1 cellular context compared by ENCODE assay signal in the genomic region with DNA sequence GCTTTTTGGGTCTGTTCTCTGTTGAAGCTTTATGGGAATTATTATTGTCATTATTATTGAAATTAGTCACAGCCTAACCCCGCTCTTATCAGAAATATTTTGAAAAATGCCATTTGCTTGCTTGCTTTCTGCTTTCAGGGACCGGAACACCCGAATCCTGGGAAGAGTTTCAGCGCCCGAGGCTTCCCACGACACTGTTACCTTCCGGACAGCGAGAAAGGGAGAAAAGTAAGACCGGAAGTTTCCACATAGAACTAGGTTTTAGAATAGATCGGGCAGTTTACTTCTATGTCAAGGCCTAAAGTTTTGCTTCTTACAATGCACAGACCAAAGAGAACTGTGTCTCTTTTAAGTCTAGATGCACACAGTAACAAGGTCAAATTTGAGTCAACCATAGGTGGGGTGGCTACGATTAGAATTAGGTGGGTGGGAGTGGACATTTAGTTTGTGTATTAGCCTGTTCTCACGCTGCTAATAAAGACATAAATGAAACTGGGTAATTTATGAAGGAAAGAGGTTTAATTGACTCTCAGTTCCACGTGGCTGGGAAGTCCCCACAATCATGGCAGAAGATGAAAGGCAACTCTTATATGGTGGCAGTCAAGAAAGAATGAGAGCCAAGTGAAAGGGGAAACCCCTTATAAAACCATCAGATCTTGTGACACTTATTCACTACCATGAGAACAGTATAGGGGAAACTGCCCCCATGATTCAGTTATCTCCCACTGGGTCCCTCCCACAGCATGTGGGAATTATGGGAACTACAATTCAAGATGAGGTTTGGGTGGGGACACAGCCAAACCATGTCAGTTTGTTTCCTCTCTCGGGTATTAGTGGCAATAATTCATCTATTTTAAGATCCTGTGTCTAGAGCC.
TF ChIP-seq lines count a peak whose summit lies in the region.

No MANE protein-coding gene starts in this region.

TF ChIP-seq in GM12878, 131 proteins besides CTCF, POLR2A, EP300 and RAD21 (continued from another document):
- TF ChIP-seq, protein P1, sequence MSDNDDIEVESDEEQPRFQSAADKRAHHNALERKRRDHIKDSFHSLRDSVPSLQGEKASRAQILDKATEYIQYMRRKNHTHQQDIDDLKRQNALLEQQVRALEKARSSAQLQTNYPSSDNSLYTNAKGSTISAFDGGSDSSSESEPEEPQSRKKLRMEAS (IDR thresholded peaks at IDR 0.05; ENCODE audit: low read depth, low read length) = peak; percentile 54
- TF ChIP-seq RBBP5 (conservative IDR thresholded peaks at IDR 0.05) (no peak), TBL1XR1 (IDR thresholded peaks at IDR 0.05; ENCODE audit: low read depth, low read length) (0 out of 2 replicates have a peak, but pooled peaks have one; percentile 28), MEF2A (IDR thresholded peaks at IDR 0.05; ENCODE audit: insufficient read depth, low read depth, low read length) (peak; percentile 73; the same call in 1 of the 2 replicates), CBX5 (IDR thresholded peaks at IDR 0.05; ENCODE audit: low read depth) (no peak; the same call in 1 of the 2 replicates), TCF12 (IDR thresholded peaks at IDR 0.05; ENCODE audit: low read depth, low read length) (0 out of 2 replicates have a peak, but pooled peaks have one; percentile 36), KLF5 (IDR thresholded peaks at IDR 0.05; ENCODE audit: partially characterized antibody) (no peak), SRF (IDR thresholded peaks at IDR 0.05; ENCODE audit: low read depth in 2 of 2, low read length in 2 of 2) (0 out of 4 replicates have a peak, but pooled peaks of 1 of the 2 experiments have one; percentile 7), ASH2L (IDR thresholded peaks at IDR 0.05; ENCODE audit: borderline replicate concordance, low read depth) (no peak), FOS (IDR thresholded peaks at IDR 0.05; ENCODE audit: borderline replicate concordance, extremely low read depth, insufficient read length) (no peak), RUNX3 (IDR thresholded peaks at IDR 0.05; ENCODE audit: low read length) (peak; percentile 79), RAD51 (IDR thresholded peaks at IDR 0.05) (peak; percentile 85), NBN (IDR thresholded peaks at IDR 0.05) (peak; percentile 89), ATF7 (IDR thresholded peaks at IDR 0.05; ENCODE audit: low read depth) (peak; percentile 84), LARP7 (IDR thresholded peaks at IDR 0.05) (no peak), STAT1 (conservative IDR thresholded peaks at IDR 0.05) (no peak), ZNF217 (IDR thresholded peaks at IDR 0.05) (no peak), PAX5 (IDR thresholded peaks at IDR 0.05; ENCODE audit: borderline replicate concordance, low read depth, low read length) (no peak), TAF1 (IDR thresholded peaks at IDR 0.05; ENCODE audit: borderline replicate concordance, low read depth, low read length) (no peak), NFYA (IDR thresholded peaks at IDR 0.05; ENCODE audit: borderline replicate concordance, low read depth, low read length) (no peak), MYB (IDR thresholded peaks at IDR 0.05; ENCODE audit: borderline replicate concordance, low read depth, low read length) (0 out of 2 replicates have a peak, but pooled peaks have one; percentile 44), IRF4 (IDR thresholded peaks at IDR 0.05; ENCODE audit: low read depth, low read length) (0 out of 2 replicates have a peak, but pooled peaks have one; percentile 29), CEBPB (IDR thresholded peaks at IDR 0.05; ENCODE audit: borderline replicate concordance in 1 of 2, low read depth in 2 of 2, low read length in 2 of 2) (peak in 1 of 2 experiments; percentile 56; a peak in 1 of 4 replicates), CHD4 (IDR thresholded peaks at IDR 0.05) (no peak), IKZF2 (IDR thresholded peaks at IDR 0.05) (peak; percentile 85 to 90), STAT3 (IDR thresholded peaks at IDR 0.05; ENCODE audit: low read depth, low read length) (no peak), DPF2 (IDR thresholded peaks at IDR 0.05) (peak; percentile 76; the same call in 1 of the 2 replicates), ZZZ3 (IDR thresholded peaks at IDR 0.05; ENCODE audit: control insufficient read depth, insufficient read length, low read depth) (no peak), TCF3 (IDR thresholded peaks at IDR 0.05; ENCODE audit: borderline replicate concordance, insufficient read depth, low read depth, low read length) (no peak), NFIC (IDR thresholded peaks at IDR 0.05; ENCODE audit: low read depth, low read length) (peak; percentile 90), GATAD2B (conservative IDR thresholded peaks at IDR 0.05; ENCODE audit: low read depth) (peak; percentile 100)
- TF ChIP-seq, protein P2, sequence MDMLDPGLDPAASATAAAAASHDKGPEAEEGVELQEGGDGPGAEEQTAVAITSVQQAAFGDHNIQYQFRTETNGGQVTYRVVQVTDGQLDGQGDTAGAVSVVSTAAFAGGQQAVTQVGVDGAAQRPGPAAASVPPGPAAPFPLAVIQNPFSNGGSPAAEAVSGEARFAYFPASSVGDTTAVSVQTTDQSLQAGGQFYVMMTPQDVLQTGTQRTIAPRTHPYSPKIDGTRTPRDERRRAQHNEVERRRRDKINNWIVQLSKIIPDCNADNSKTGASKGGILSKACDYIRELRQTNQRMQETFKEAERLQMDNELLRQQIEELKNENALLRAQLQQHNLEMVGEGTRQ (IDR thresholded peaks at IDR 0.05; ENCODE audit: borderline replicate concordance, low read depth, low read length) = no peak; the same call in 1 of the 2 replicates
- TF ChIP-seq, protein P3, sequence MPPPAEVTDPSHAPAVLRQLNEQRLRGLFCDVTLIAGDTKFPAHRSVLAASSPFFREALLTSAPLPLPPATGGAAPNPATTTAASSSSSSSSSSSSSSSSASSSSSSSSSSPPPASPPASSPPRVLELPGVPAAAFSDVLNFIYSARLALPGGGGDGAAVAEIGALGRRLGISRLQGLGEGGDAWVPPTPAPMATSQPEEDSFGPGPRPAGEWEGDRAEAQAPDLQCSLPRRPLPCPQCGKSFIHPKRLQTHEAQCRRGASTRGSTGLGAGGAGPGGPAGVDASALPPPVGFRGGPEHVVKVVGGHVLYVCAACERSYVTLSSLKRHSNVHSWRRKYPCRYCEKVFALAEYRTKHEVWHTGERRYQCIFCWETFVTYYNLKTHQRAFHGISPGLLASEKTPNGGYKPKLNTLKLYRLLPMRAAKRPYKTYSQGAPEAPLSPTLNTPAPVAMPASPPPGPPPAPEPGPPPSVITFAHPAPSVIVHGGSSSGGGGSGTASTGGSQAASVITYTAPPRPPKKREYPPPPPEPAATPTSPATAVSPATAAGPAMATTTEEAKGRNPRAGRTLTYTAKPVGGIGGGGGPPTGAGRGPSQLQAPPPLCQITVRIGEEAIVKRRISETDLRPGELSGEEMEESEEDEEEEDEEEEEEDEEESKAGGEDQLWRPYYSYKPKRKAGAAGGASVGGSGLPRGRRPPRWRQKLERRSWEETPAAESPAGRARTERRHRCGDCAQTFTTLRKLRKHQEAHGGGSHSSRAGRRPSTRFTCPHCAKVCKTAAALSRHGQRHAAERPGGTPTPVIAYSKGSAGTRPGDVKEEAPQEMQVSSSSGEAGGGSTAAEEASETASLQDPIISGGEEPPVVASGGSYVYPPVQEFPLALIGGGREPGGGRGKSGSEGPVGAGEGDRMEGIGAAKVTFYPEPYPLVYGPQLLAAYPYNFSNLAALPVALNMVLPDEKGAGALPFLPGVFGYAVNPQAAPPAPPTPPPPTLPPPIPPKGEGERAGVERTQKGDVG (CRISPR knock-in tag; IDR thresholded peaks at IDR 0.05) = no peak
- TF ChIP-seq, protein P4, sequence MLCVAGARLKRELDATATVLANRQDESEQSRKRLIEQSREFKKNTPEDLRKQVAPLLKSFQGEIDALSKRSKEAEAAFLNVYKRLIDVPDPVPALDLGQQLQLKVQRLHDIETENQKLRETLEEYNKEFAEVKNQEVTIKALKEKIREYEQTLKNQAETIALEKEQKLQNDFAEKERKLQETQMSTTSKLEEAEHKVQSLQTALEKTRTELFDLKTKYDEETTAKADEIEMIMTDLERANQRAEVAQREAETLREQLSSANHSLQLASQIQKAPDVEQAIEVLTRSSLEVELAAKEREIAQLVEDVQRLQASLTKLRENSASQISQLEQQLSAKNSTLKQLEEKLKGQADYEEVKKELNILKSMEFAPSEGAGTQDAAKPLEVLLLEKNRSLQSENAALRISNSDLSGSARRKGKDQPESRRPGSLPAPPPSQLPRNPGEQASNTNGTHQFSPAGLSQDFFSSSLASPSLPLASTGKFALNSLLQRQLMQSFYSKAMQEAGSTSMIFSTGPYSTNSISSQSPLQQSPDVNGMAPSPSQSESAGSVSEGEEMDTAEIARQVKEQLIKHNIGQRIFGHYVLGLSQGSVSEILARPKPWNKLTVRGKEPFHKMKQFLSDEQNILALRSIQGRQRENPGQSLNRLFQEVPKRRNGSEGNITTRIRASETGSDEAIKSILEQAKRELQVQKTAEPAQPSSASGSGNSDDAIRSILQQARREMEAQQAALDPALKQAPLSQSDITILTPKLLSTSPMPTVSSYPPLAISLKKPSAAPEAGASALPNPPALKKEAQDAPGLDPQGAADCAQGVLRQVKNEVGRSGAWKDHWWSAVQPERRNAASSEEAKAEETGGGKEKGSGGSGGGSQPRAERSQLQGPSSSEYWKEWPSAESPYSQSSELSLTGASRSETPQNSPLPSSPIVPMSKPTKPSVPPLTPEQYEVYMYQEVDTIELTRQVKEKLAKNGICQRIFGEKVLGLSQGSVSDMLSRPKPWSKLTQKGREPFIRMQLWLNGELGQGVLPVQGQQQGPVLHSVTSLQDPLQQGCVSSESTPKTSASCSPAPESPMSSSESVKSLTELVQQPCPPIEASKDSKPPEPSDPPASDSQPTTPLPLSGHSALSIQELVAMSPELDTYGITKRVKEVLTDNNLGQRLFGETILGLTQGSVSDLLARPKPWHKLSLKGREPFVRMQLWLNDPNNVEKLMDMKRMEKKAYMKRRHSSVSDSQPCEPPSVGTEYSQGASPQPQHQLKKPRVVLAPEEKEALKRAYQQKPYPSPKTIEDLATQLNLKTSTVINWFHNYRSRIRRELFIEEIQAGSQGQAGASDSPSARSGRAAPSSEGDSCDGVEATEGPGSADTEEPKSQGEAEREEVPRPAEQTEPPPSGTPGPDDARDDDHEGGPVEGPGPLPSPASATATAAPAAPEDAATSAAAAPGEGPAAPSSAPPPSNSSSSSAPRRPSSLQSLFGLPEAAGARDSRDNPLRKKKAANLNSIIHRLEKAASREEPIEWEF (IDR thresholded peaks at IDR 0.05; ENCODE audit: insufficient replicate concordance, low read depth, low read length) = peak; percentile 92
- TF ChIP-seq, protein P5, sequence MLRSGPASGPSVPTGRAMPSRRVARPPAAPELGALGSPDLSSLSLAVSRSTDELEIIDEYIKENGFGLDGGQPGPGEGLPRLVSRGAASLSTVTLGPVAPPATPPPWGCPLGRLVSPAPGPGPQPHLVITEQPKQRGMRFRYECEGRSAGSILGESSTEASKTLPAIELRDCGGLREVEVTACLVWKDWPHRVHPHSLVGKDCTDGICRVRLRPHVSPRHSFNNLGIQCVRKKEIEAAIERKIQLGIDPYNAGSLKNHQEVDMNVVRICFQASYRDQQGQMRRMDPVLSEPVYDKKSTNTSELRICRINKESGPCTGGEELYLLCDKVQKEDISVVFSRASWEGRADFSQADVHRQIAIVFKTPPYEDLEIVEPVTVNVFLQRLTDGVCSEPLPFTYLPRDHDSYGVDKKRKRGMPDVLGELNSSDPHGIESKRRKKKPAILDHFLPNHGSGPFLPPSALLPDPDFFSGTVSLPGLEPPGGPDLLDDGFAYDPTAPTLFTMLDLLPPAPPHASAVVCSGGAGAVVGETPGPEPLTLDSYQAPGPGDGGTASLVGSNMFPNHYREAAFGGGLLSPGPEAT (IDR thresholded peaks at IDR 0.05; ENCODE audit: low read depth) = peak; percentile 99
